8 cellular contexts compared by ENCODE assay signal in genomic region chr11:130213143-130213978, GRCh38. TPM values are rescaled to one million over a fixed set of nuclear protein-coding genes. Genes with fewer than 3 reads are reported as not detected.
A peak's percentile ranks its signal among the peaks of the same experiment; 100 is the strongest.
DNase-seq lines count a peak whose midpoint lies in the region; ATAC-seq lines count a peak whose summit lies in the region.

No MANE protein-coding gene starts in this region.

- no peak overlapping the region for H2AFZ ChIP-seq in Karpas-422 (ENCODE audit: low read length)

- H3K79me2 ChIP-seq in Karpas-422 (ENCODE audit: low read length) = no peaks in the 10 kb centered on the region

- no peak overlapping the region for H3K4me3 ChIP-seq in Karpas-422 (ENCODE audit: low read length)

- H3K27me3 ChIP-seq in Karpas-422 (ENCODE audit: low read length) = no peaks in the 10 kb centered on the region

- H3K4me1 ChIP-seq in Karpas-422 (ENCODE audit: low read length) = no peaks in the 10 kb centered on the region

- peak; percentile 73 for ATAC-seq in GM21528 (IDR thresholded peaks at IDR 0.05; ENCODE audit: low FRiP score, unreplicated experiment)

- H4K20me1 ChIP-seq in Karpas-422 (ENCODE audit: insufficient read depth, low read depth, low read length) = no peaks in the 10 kb centered on the region

- no peak overlapping the region for H3K4me2 ChIP-seq in Karpas-422 (ENCODE audit: low read depth, low read length, poor library complexity, severe bottlenecking)

- H3K9me3 ChIP-seq in Karpas-422 (ENCODE audit: low read length) = no peaks in the 10 kb centered on the region

- no peak overlapping the region for H3K27ac ChIP-seq in Karpas-422 (ENCODE audit: low read length)

- DNase-seq in DMS79 (lab: John Stamatoyannopoulos, UW) = peak; percentile 19
- peak; percentile 78 for DNase-seq in Karpas-422
- peak; percentile 16 for DNase-seq in T-helper 22 cell (ENCODE audit: low read depth)
- peak in 45 of 58 donors; percentile 8 to 76 (median 36) for DNase-seq in anterior cingulate cortex (lab: John Stamatoyannopoulos, UW)
- peak in 43 of 51 donors; percentile 13 to 81 (median 45) for DNase-seq in hypothalamus (lab: John Stamatoyannopoulos, UW)
- DNase-seq in smooth muscle cell of the brain vasculature (ENCODE audit: low read depth, low spot score) = peak; percentile 6
- no peak for DNase-seq in A172 (ENCODE audit: low spot score)

- H3K9me2 ChIP-seq in Karpas-422 (replicated peaks; ENCODE audit: insufficient read depth, low read length) = no peaks in the 10 kb centered on the region

- no peak overlapping the region for H3K9ac ChIP-seq in Karpas-422 (ENCODE audit: low read length)

- no peaks in the 10 kb centered on the region for H3K36me3 ChIP-seq in Karpas-422 (ENCODE audit: insufficient read depth, low read length)

RNA-seq across cellular contexts. Expression of gene ST14, which starts 53.8 kb away (rescaled TPM):
- total RNA-seq in Karpas-422 (2014; rRNA removed; shearing (Covaris generic); ENCODE audit: low replicate concordance) = 0.18 and 0.30 TPM in 2 replicates
- total RNA-seq in A172 (2014; rRNA removed; shearing (Covaris generic)) = 0.10 TPM in 1 of 2 replicates, not detected in the other
